In the genomic region with DNA sequence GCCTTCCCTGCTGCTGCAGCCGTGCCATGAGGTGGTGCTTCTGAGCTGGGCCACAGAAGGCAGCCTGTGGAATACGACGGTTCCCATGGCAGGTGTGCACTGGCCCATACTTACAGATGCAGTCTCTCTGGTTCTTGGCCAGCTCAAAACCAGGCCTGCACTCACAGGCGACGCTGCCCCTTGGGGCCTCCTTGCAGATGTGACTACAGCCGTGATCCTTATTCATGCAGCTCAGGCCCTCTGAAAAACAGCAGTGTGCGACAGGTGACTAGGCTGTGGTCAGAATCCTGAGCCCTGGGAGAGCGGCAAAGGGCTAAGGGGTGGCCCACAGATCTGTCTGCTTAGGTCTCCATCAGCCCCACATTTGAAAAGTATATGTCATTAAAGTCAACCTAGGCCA, we compare ENCODE assay signal across 28 cellular contexts.
"Had no signal": no experiment of that assay in that cellular context is flagged by ENCODE, and none has a peak within 500 bp of the region (broad histone marks: within the 10 kb centered on the region; RNA-seq: fewer than 3 reads in every experiment).

No MANE protein-coding gene starts in this region.

- H3K4me3 ChIP-seq: esophagus squamous epithelium, heart left ventricle, hepatocyte, left lung, mucosa of descending colon, neural progenitor cell, pancreas, right atrium auricular region, sigmoid colon, stomach, thyroid gland, vagina had no signal

- H3K27ac ChIP-seq: esophagus squamous epithelium, heart left ventricle, hepatocyte, left lung, neural progenitor cell, pancreas, right atrium auricular region, sigmoid colon, stomach, thyroid gland, vagina had no signal

- H3K9me3 Mint-ChIP-seq: mesothelial cell of epicardium; naive B cell; nephron; neural progenitor cell; stimulated activated effector memory CD8-positive, alpha-beta T cell treated with anti-CD3 and anti-CD28 coated beads, Interleukin-12 subunit alpha, Interleukin-12 subunit beta, amount 100 ng/mL, for 72 hours had no signal

- H3K9me3 ChIP-seq: esophagus squamous epithelium, heart left ventricle, left lung, mucosa of descending colon, pancreas, right atrium auricular region, sigmoid colon, stomach, thyroid gland, vagina had no signal

- H3K79me2 ChIP-seq: hepatocyte had no signal

- ATAC-seq: heart left ventricle; left lung; mucosa of descending colon; stimulated activated effector memory CD8-positive, alpha-beta T cell treated with anti-CD3 and anti-CD28 coated beads, Interleukin-12 subunit alpha, Interleukin-12 subunit beta, amount 100 ng/mL, for 72 hours had no signal

- H3K4me1 ChIP-seq: esophagus squamous epithelium, heart left ventricle, left lung, right atrium auricular region, vagina had no signal

- FAIRE-seq: colon, endothelial cell of umbilical vein, frontal cortex, kidney, pancreas had no signal

- DNase-seq: dermis blood vessel endothelial cell; effector memory CD4-positive, alpha-beta T cell; esophagus squamous epithelium; heart left ventricle; kidney; left lung; mesenchymal stem cell; mucosa of descending colon; naive B cell; nucleus accumbens; pancreas; sigmoid colon; stimulated activated CD4-positive, alpha-beta T cell treated with anti-CD3 and anti-CD28 coated beads, Interleukin-2, amount 100 ng/mL, for 24 hours; stimulated activated CD4-positive, alpha-beta T cell treated with anti-CD3 and anti-CD28 coated beads, Interleukin-4, amount 100 ng/mL, for 24 hours; stimulated activated naive CD4-positive, alpha-beta T cell treated with Interleukin-2 at 50 U/mL for 16 hours; stomach; thyroid gland had no signal

- H2AFZ ChIP-seq: hepatocyte, neural progenitor cell had no signal

- H3K36me3 ChIP-seq: heart left ventricle, left lung, neural progenitor cell, pancreas, right atrium auricular region, sigmoid colon, thyroid gland, vagina had no signal

- H3K27me3 ChIP-seq: esophagus squamous epithelium, heart left ventricle, hepatocyte, left lung, neural progenitor cell, pancreas, right atrium auricular region, sigmoid colon, stomach, thyroid gland, vagina had no signal

- H3K27ac Mint-ChIP-seq: mesothelial cell of epicardium; nephron; neural progenitor cell; progenitor cell of endocrine pancreas; stimulated activated effector memory CD8-positive, alpha-beta T cell treated with anti-CD3 and anti-CD28 coated beads, Interleukin-12 subunit alpha, Interleukin-12 subunit beta, amount 100 ng/mL, for 72 hours had no signal

- H3K36me3 Mint-ChIP-seq: mesothelial cell of epicardium; naive B cell; neural progenitor cell; stimulated activated effector memory CD8-positive, alpha-beta T cell treated with anti-CD3 and anti-CD28 coated beads, Interleukin-12 subunit alpha, Interleukin-12 subunit beta, amount 100 ng/mL, for 72 hours had no signal

- H3K4me2 ChIP-seq: hepatocyte, neural progenitor cell had no signal

- H3K4me3 Mint-ChIP-seq: mesothelial cell of epicardium; nephron; neural progenitor cell; stimulated activated effector memory CD8-positive, alpha-beta T cell treated with anti-CD3 and anti-CD28 coated beads, Interleukin-12 subunit alpha, Interleukin-12 subunit beta, amount 100 ng/mL, for 72 hours had no signal

- H3K4me1 Mint-ChIP-seq: naive B cell; stimulated activated effector memory CD8-positive, alpha-beta T cell treated with anti-CD3 and anti-CD28 coated beads, Interleukin-12 subunit alpha, Interleukin-12 subunit beta, amount 100 ng/mL, for 72 hours had no signal

- H3K9ac ChIP-seq: neural progenitor cell had no signal
